22 cellular contexts compared by ENCODE assay signal in the genomic region with DNA sequence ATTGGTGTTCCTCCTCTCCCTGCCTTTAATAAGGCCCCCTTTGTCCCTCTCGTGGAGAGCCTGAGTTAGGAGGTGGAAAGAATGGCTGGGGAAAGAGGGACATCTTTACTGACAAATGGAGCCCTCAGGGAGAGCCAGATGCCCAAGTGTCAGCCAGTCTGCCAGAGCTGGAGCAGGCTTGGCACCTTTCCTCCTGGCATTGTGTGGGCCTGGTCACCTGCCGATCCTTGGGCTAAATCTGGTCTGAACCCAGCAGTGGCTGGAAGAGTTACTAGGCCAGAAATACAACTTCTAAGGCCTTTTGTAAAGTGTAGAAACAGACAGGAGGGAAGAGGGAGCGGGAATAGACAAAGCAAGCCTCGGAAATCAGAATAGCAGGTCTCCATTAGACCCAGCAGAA. TPM values are rescaled to one million over a fixed set of nuclear protein-coding genes. Genes with fewer than 3 reads are reported as not detected.
A peak's percentile ranks its signal among the peaks of the same experiment; 100 is the strongest.
DNase-seq lines count a peak whose midpoint lies in the region; ATAC-seq, FAIRE-seq and TF ChIP-seq lines count a peak whose summit lies in the region.
"Had no signal": no experiment of that assay in that cellular context is flagged by ENCODE, and none has a peak within 500 bp of the region (broad histone marks: within the 10 kb centered on the region; RNA-seq: fewer than 3 reads in every experiment).

No MANE protein-coding gene starts in this region.

- H3K9ac ChIP-seq in skeletal muscle tissue (ENCODE audit: low read depth in 1 of 3, low read length in 3 of 3) = peak overlapping the region in 2 of 3 donors; percentile 36 to 54

- no peak overlapping the region for H3K4me3 ChIP-seq in LNCaP clone FGC (ENCODE audit: low read depth, low read length)
- no peak overlapping the region for H3K4me3 ChIP-seq in right cardiac atrium (ENCODE audit: low read length)
- H3K4me3 ChIP-seq in skeletal muscle tissue (ENCODE audit: low read length in 3 of 3) = no peak overlapping the region
- H3K4me3 ChIP-seq: SJCRH30, skin epidermis, testis had no signal

- peaks cover 6% of the 10 kb centered on the region for H3K4me1 ChIP-seq in right cardiac atrium (ENCODE audit: control insufficient read depth, insufficient read depth, low read length)
- peaks cover 15 to 22% (median 16%) of the 10 kb centered on the region in 3 donors for H3K4me1 ChIP-seq in skeletal muscle tissue (ENCODE audit: control insufficient read depth in 3 of 3, insufficient read depth in 3 of 3, low read length in 3 of 3)
- H3K4me1 ChIP-seq: testis had no signal

- 68% methylated on average over 4 of the region's 4 CpGs for WGBS in right cardiac atrium

- no peak for TF ChIP-seq CTCF in LNCaP clone FGC (IDR thresholded peaks at IDR 0.05; ENCODE audit: control insufficient read depth, extremely low read depth, insufficient read depth)

- H3K9me3 ChIP-seq in right cardiac atrium (ENCODE audit: control insufficient read depth, low read length) (no peaks in the 10 kb centered on the region), skeletal muscle tissue (ENCODE audit: control insufficient read depth in 3 of 3, low read length in 3 of 3) (no peaks in the 10 kb centered on the region)
- H3K9me3 ChIP-seq: testis had no signal

- H3K27me3 ChIP-seq in right cardiac atrium (ENCODE audit: control insufficient read depth, insufficient read depth) (no peaks in the 10 kb centered on the region), skeletal muscle tissue (ENCODE audit: control insufficient read depth in 3 of 3, insufficient read depth in 3 of 3, low read length in 3 of 3) (no peaks in the 10 kb centered on the region)
- H3K27me3 ChIP-seq: SJCRH30, testis had no signal

- ATAC-seq in right cardiac atrium = peak; percentile 76 to 82
- ATAC-seq in GM21423 (IDR thresholded peaks at IDR 0.05; ENCODE audit: unreplicated experiment) = no peak
- ATAC-seq: activated CD8-positive, alpha-beta T cell treated with anti-CD3 and anti-CD28 coated beads, Interleukin-2, amount 10 ng/mL, durations not matched to agents 7 days and 5 days; activated T-cell treated with anti-CD3 and anti-CD28 coated beads, Interleukin-2, amount 50 U/mL, for 72 hours; effector memory CD8-positive, alpha-beta T cell; HCT116 had no signal

- DNase-seq in LNCaP clone FGC (ENCODE audit: low read depth) (peak; percentile 84), caudate nucleus (lab: John Stamatoyannopoulos, UW) (peak in 4 of 61 donors; percentile 14 to 76 (median 38)), right cardiac atrium (peak; percentile 38 to 76 (median 75)), NCI-H2171 (lab: John Stamatoyannopoulos, UW) (no peak), NCI-H524 treated with DMSO at 0.1 percent for 48 hours (lab: John Stamatoyannopoulos, UW) (no peak), RCC 7860 (ENCODE audit: low spot score) (no peak)
- DNase-seq: activated CD4-positive, CD25-positive, alpha-beta regulatory T cell; activated CD8-positive, alpha-beta T cell treated with anti-CD3 and anti-CD28 coated beads, Interleukin-2, amount 10 ng/mL, durations not matched to agents 7 days and 5 days; activated naive CD8-positive, alpha-beta T cell treated with anti-CD3 and anti-CD28 coated beads for 36 hours; activated T-cell treated with anti-CD3 and anti-CD28 coated beads, Interleukin-2, amount 50 U/mL, for 72 hours; central memory CD4-positive, alpha-beta T cell; effector memory CD8-positive, alpha-beta T cell; kidney glomerular epithelial cell; NCI-H524; SJCRH30; stimulated activated CD4-positive, alpha-beta T cell treated with anti-CD3 and anti-CD28 coated beads, Interleukin-4, amount 100 ng/mL, for 24 hours; T-helper 2 cell; testis had no signal

- peak overlapping the region; percentile 23 for H3K27ac ChIP-seq in caudate nucleus (ENCODE audit: low read depth, low read length)
- H3K27ac ChIP-seq in right cardiac atrium (ENCODE audit: low read length) = peak overlapping the region; percentile 71
- peak overlapping the region; percentile 69 for H3K27ac ChIP-seq in skeletal muscle tissue (ENCODE audit: low read depth, low read length)
- H3K27ac ChIP-seq: SJCRH30, testis had no signal

- no peak for FAIRE-seq in RCC 7860 (lab: Jason Lieb, UNC)

- intact Hi-C loops in right cardiac atrium (cut with DNase I) = no loop called here

- peaks cover 9 to 12% (median 9%) of the 10 kb centered on the region in 3 donors for H3K36me3 ChIP-seq in skeletal muscle tissue (ENCODE audit: control insufficient read depth in 3 of 3, insufficient read depth in 3 of 3, low read length in 3 of 3)

RNA-seq across cellular contexts. Expression of gene VANGL1, which starts 24.9 kb away (rescaled TPM):
- total RNA-seq in right cardiac atrium (1 to 10 TPM; 6.1 to 7.5 (median 6.9) TPM), skeletal muscle tissue (4.2 TPM)
- 2.2 TPM for polyA plus RNA-seq in right cardiac atrium

Comparison
In these comparisons a context has a peak if more than half of its experiments do, and no peak if none do; other contexts are left out.
1. DNase-seq: peak in LNCaP clone FGC (single experiment) and right cardiac atrium (3 of 3); none in NCI-H2171 (single experiment), NCI-H524 treated with DMSO at 0.1 percent for 48 hours (single experiment) and RCC 7860 (single experiment).
2. Peak in every context shown above with its lines, with median percentiles within 50 percentile points of each other: H3K27ac ChIP-seq.